ENCODE assay signal across 18 cellular contexts in genomic region chr2:29329899-29330298, GRCh38.
DNase-seq lines count a peak whose midpoint lies in the region; ATAC-seq and TF ChIP-seq lines count a peak whose summit lies in the region.
"Had no signal": no experiment of that assay in that cellular context is flagged by ENCODE, and none has a peak within 500 bp of the region (broad histone marks: within the 10 kb centered on the region; RNA-seq: fewer than 3 reads in every experiment).

No MANE protein-coding gene starts in this region.

- H3K9me3 ChIP-seq in AG04450 (ENCODE audit: control insufficient read depth, insufficient read depth, low read length) = no peaks in the 10 kb centered on the region; the same call in 1 of the 2 replicates
- H3K9me3 ChIP-seq: BLaER1 treated with 17β-estradiol and CSF1 and Interleukin-3, amounts not matched to agents 10 nM and 100 nM; heart left ventricle; pancreas; vagina had no signal

- POLR2A ChIA-PET in AG04450 (lab: Yijun Ruan, JAX) = no interaction called here

- H3K27me3 ChIP-seq in AG04450 (ENCODE audit: control insufficient read depth, insufficient read depth, low read length) = peaks cover 15% of the 10 kb centered on the region
- H3K27me3 ChIP-seq: BLaER1 treated with 17β-estradiol and CSF1 and Interleukin-3, amounts not matched to agents 10 nM and 100 nM; heart left ventricle; pancreas; vagina had no signal

- H3K27ac ChIP-seq in AG04450 (ENCODE audit: low read depth, low read length) = no peak overlapping the region
- H3K27ac ChIP-seq: BLaER1 treated with 17β-estradiol and CSF1 and Interleukin-3, amounts not matched to agents 10 nM and 100 nM; heart left ventricle; pancreas; vagina had no signal

- ATAC-seq in SK-N-SH treated with all-trans-retinoic acid at 6 μM for 48 hours (peak; percentile 49; the same call in 1 of the 3 replicates), HG03108 (IDR thresholded peaks at IDR 0.05; ENCODE audit: unreplicated experiment) (no peak), GM18867 (IDR thresholded peaks at IDR 0.05; ENCODE audit: unreplicated experiment) (no peak), GM19467 (IDR thresholded peaks at IDR 0.05; ENCODE audit: unreplicated experiment) (no peak), HG03432 (IDR thresholded peaks at IDR 0.05; ENCODE audit: unreplicated experiment) (no peak)
- ATAC-seq: heart left ventricle, pancreas had no signal

- CTCF ChIA-PET in AG04450 (lab: Charles Lee) = no interaction called here

- in situ Hi-C loops in GM13976 (cut with MboI; ENCODE audit: low sequenced_read_pairs, unreplicated experiment) = no loop called here

- peak; percentile 22; the same call in 1 of the 2 replicates for TF ChIP-seq CTCF in AG04450 (IDR thresholded peaks at IDR 0.05; ENCODE audit: low read depth, low read length)
- TF ChIP-seq CTCF in GM13976 (IDR thresholded peaks at IDR 0.05; ENCODE audit: borderline replicate concordance, control extremely low read depth, extremely low read depth, insufficient read depth, missing control alignments) = no peak

- DNase-seq in AG04450 (ENCODE audit: low read depth, low spot score) (no peak), GM13976 (ENCODE audit: low spot score) (peak; percentile 33), iPS-NIHi11 (ENCODE audit: low spot score) (peak; percentile 44)
- DNase-seq: activated CD4-positive, CD25-positive, alpha-beta regulatory T cell treated with anti-CD3 and anti-CD28 coated beads, Interleukin-2, amount 50 U/mL, for 72 hours; aorta; GDM1; GOT3; heart left ventricle; NCI-H2029 treated with DMSO at 0.1 percent for 48 hours; NK-92 treated with Interleukin-12 subunit alpha and Interleukin-12 subunit beta, amount 100 ng/mL, for 24 hours; pancreas had no signal

- no peak overlapping the region for H3K4me3 ChIP-seq in AG04450 (ENCODE audit: low read depth, low read length)
- H3K4me3 ChIP-seq: BLaER1 treated with 17β-estradiol and CSF1 and Interleukin-3, amounts not matched to agents 10 nM and 100 nM; heart left ventricle; pancreas; vagina had no signal

TF ChIP-seq in SK-N-SH treated with all-trans-retinoic acid at 6 μM for 48 hours, 23 proteins besides CTCF, POLR2A, EP300 and RAD21:
- TF ChIP-seq ISL1 (CRISPR knock-in tag; IDR thresholded peaks at IDR 0.05) (no peak), ZC3H10 (CRISPR knock-in tag; IDR thresholded peaks at IDR 0.05) (no peak), PPARA (CRISPR knock-in tag; IDR thresholded peaks at IDR 0.05; ENCODE audit: borderline replicate concordance) (no peak), SNAI2 (CRISPR knock-in tag; IDR thresholded peaks at IDR 0.05) (no peak), CSDC2 (CRISPR knock-in tag; IDR thresholded peaks at IDR 0.05) (no peak), OSR1 (CRISPR knock-in tag; IDR thresholded peaks at IDR 0.05) (no peak), TSHZ2 (CRISPR knock-in tag; IDR thresholded peaks at IDR 0.05) (no peak), GLIS3 (CRISPR knock-in tag; IDR thresholded peaks at IDR 0.05) (no peak), ZFP30 (CRISPR knock-in tag; IDR thresholded peaks at IDR 0.05) (no peak), TOX (CRISPR knock-in tag; IDR thresholded peaks at IDR 0.05; ENCODE audit: borderline replicate concordance) (no peak), BACH2 (CRISPR knock-in tag; IDR thresholded peaks at IDR 0.05; ENCODE audit: borderline replicate concordance) (no peak), CREB5 (CRISPR knock-in tag; IDR thresholded peaks at IDR 0.05; ENCODE audit: low read depth) (no peak), ZNF70 (CRISPR knock-in tag; IDR thresholded peaks at IDR 0.05) (no peak), RARB (CRISPR knock-in tag; IDR thresholded peaks at IDR 0.05) (no peak)
